Comparison of ENCODE assay signal across 9 cellular contexts in the genomic region with DNA sequence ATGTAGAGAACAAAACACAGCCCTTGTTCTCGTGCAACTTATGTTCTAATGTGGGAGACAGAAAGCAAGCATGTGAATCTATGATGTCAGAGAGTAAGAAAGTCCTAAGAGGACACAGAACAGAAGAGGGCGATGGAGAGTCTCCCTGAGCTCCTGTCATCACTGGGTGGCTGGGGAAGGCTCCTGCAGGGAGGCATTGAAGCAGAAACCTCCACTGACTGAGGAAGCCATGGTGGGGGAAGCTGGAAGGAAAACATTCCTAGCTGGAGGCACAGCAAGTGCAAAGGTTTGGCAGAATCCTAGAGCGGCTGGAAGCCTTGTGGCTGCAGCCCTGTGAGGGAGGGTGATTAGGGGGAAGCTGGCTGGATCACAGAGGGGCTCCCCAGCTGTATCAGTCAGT.
DNase-seq lines count a peak whose midpoint lies in the region; ATAC-seq, FAIRE-seq and TF ChIP-seq lines count a peak whose summit lies in the region.
"Had no signal": no experiment of that assay in that cellular context is flagged by ENCODE, and none has a peak within 500 bp of the region (broad histone marks: within the 10 kb centered on the region; RNA-seq: fewer than 3 reads in every experiment).

No MANE protein-coding gene starts in this region.

- TF ChIP-seq POLR2A in H54 (IDR thresholded peaks at IDR 0.05; ENCODE audit: low read depth, low read length) = no peak

- no peak overlapping the region for H3K27ac Mint-ChIP-seq in mesothelial cell of epicardium

- H3K4me3 Mint-ChIP-seq in mesothelial cell of epicardium = no peak overlapping the region

- no TSS peak for BruUV-seq in PC-3 (replicated peaks; lab: Mats Ljungman, UMichigan)

- H3K9me3 Mint-ChIP-seq in mesothelial cell of epicardium = peaks cover 3% of the 10 kb centered on the region

- no peak for FAIRE-seq in H54 (lab: Jason Lieb, UNC)

- no peaks in the 10 kb centered on the region for H3K36me3 ChIP-seq in PC-3 (ENCODE audit: low read depth, low read length)
- H3K36me3 ChIP-seq: vagina had no signal

- H3K4me1 ChIP-seq in PC-3 (ENCODE audit: insufficient read depth, low read length) = no peaks in the 10 kb centered on the region
- H3K4me1 ChIP-seq: vagina had no signal

- ATAC-seq in PC-3 (peak; percentile 43; the same call in 1 of the 2 replicates), GM21367 (IDR thresholded peaks at IDR 0.05; ENCODE audit: unreplicated experiment) (no peak)

- intact Hi-C loops in PC-3 (cut with micrococcal nuclease) = no loop called here

- TF ChIP-seq CTCF in PC-3 (conservative IDR thresholded peaks at IDR 0.05; ENCODE audit: low read depth, low read length) = peak; percentile 58
- peak; percentile 66 for TF ChIP-seq CTCF in foreskin fibroblast (IDR thresholded peaks at IDR 0.05; ENCODE audit: low read depth, low read length)
- TF ChIP-seq CTCF in mesothelial cell of epicardium (IDR thresholded peaks at IDR 0.05; ENCODE audit: unreplicated experiment) = no peak

- H3K79me2 ChIP-seq in PC-3 (ENCODE audit: low read length) = no peaks in the 10 kb centered on the region

- no peak overlapping the region for H3K4me3 ChIP-seq in PC-3 (ENCODE audit: low read length)
- no peak overlapping the region for H3K4me3 ChIP-seq in foreskin fibroblast (ENCODE audit: low read depth in 1 of 2, low read length in 2 of 2)
- H3K4me3 ChIP-seq: vagina had no signal

- H3K27me3 ChIP-seq in PC-3 (ENCODE audit: low read length) = peaks cover 67% of the 10 kb centered on the region
- H3K27me3 ChIP-seq: vagina had no signal

- H2AFZ ChIP-seq in PC-3 (ENCODE audit: low read length) = no peak overlapping the region

- H4K20me1 ChIP-seq in PC-3 (ENCODE audit: low read length) = no peaks in the 10 kb centered on the region

- H3K4me2 ChIP-seq in PC-3 (ENCODE audit: low read length) = no peak overlapping the region

- H3K27me3 Mint-ChIP-seq in mesothelial cell of epicardium (ENCODE audit: low read depth) = peaks cover 48% of the 10 kb centered on the region

- CTCF ChIA-PET in PC-3 (lab: Charles Lee) = no interaction called here

- H3F3A ChIP-seq in PC-3 (ENCODE audit: low read length, unreplicated experiment) = no peaks in the 10 kb centered on the region

- peaks cover 4% of the 10 kb centered on the region for H3K4me1 Mint-ChIP-seq in mesothelial cell of epicardium

- POLR2A ChIA-PET in PC-3 (lab: Charles Lee; ENCODE audit: unreplicated experiment) = interaction anchor here (0.6 kb wide), 1 partner anchor 803 kb away, joined by 6 read pairs; no protein-coding TSS in a partner anchor

- H3K9me2 ChIP-seq in PC-3 (replicated peaks; ENCODE audit: low read length) = no peaks in the 10 kb centered on the region

- no peaks in the 10 kb centered on the region for H3K9me3 ChIP-seq in PC-3 (ENCODE audit: low read length)
- H3K9me3 ChIP-seq: vagina had no signal

- H3K36me3 Mint-ChIP-seq in mesothelial cell of epicardium = no peaks in the 10 kb centered on the region

- H3K9ac ChIP-seq in PC-3 (ENCODE audit: low read length) = no peak overlapping the region

- DNase-seq in AML-193 (lab: John Stamatoyannopoulos, UW) = peak; percentile 72 to 78
- DNase-seq in H54 (ENCODE audit: insufficient read length, low spot score) = peak; percentile 55
- peak; percentile 53 for DNase-seq in PC-3
- peak in 1 of 2 donors; percentile 53 for DNase-seq in foreskin fibroblast
- DNase-seq in LoVo (ENCODE audit: low spot score) = no peak
- DNase-seq in mesothelial cell of epicardium (ENCODE audit: low spot score in 2 of 2, unreplicated experiment in 2 of 2) = no peak
- no peak for DNase-seq in activated CD4-positive, alpha-beta T cell treated with anti-CD3 and anti-CD28 coated beads for 4 hours

- H3K27ac ChIP-seq in PC-3 (ENCODE audit: low read length) = no peak overlapping the region
- H3K27ac ChIP-seq: vagina had no signal

Comparison
In these comparisons a context has a peak if more than half of its experiments do, and no peak if none do; other contexts are left out.
1. DNase-seq: peak in AML-193 (2 of 2), H54 (single experiment) and PC-3 (single experiment); none in LoVo (single experiment), mesothelial cell of epicardium (0 of 2) and activated CD4-positive, alpha-beta T cell treated with anti-CD3 and anti-CD28 coated beads for 4 hours (0 of 2).